In genomic region chr14:95515523-95516517, GRCh38 we compare ENCODE assay signal across 1 cellular context.
TF ChIP-seq lines count a peak whose summit lies in the region.

No MANE protein-coding gene starts in this region.

TF ChIP-seq in HepG2, 621 proteins besides CTCF, POLR2A, EP300 and RAD21 (continued from another document and continues in another):
- TF ChIP-seq KIAA2018 (CRISPR knock-in tag; IDR thresholded peaks at IDR 0.05; ENCODE audit: borderline replicate concordance), result no peak
- no peak for TF ChIP-seq RORA (CRISPR knock-in tag; IDR thresholded peaks at IDR 0.05)
- no peak for TF ChIP-seq ZNF513 (CRISPR knock-in tag; conservative IDR thresholded peaks at IDR 0.05)
- TF ChIP-seq ZNF816 (CRISPR knock-in tag; IDR thresholded peaks at IDR 0.05; ENCODE audit: borderline replicate concordance), result no peak
- peak; percentile 36; the same call in 1 of the 2 replicates for TF ChIP-seq ZBTB43 (CRISPR knock-in tag; conservative IDR thresholded peaks at IDR 0.05)
- no peak for TF ChIP-seq GZF1 (CRISPR knock-in tag; IDR thresholded peaks at IDR 0.05)
- TF ChIP-seq ZNF784 (CRISPR knock-in tag; IDR thresholded peaks at IDR 0.05; ENCODE audit: borderline replicate concordance), result no peak
- no peak for TF ChIP-seq TIGD3 (CRISPR knock-in tag; IDR thresholded peaks at IDR 0.05; ENCODE audit: borderline replicate concordance)
- TF ChIP-seq REL (CRISPR knock-in tag; conservative IDR thresholded peaks at IDR 0.05), result no peak
- TF ChIP-seq SOX5 (CRISPR knock-in tag; IDR thresholded peaks at IDR 0.05; ENCODE audit: borderline replicate concordance), result no peak
- TF ChIP-seq MAX (IDR thresholded peaks at IDR 0.05), result no peak; the same call in 1 of the 2 replicates
- TF ChIP-seq GATA4 (IDR thresholded peaks at IDR 0.05; ENCODE audit: borderline replicate concordance, low read depth), result no peak
- TF ChIP-seq ZNF143 (CRISPR knock-in tag; IDR thresholded peaks at IDR 0.05), result no peak
- no peak for TF ChIP-seq STAT6 (CRISPR knock-in tag; IDR thresholded peaks at IDR 0.05; ENCODE audit: borderline replicate concordance)
- no peak for TF ChIP-seq GFI1 (CRISPR knock-in tag; IDR thresholded peaks at IDR 0.05; ENCODE audit: borderline replicate concordance)
- TF ChIP-seq ZNF772 (CRISPR knock-in tag; IDR thresholded peaks at IDR 0.05), result no peak
- no peak for TF ChIP-seq ZNF101 (CRISPR knock-in tag; IDR thresholded peaks at IDR 0.05; ENCODE audit: borderline replicate concordance, low read depth)
- TF ChIP-seq HNRNPLL (IDR thresholded peaks at IDR 0.05; ENCODE audit: low read depth, low read length, poor library complexity, severe bottlenecking), result no peak
- no peak for TF ChIP-seq CAMTA2 (CRISPR knock-in tag; IDR thresholded peaks at IDR 0.05; ENCODE audit: borderline replicate concordance)
- TF ChIP-seq ZNF703 (CRISPR knock-in tag; IDR thresholded peaks at IDR 0.05; ENCODE audit: borderline replicate concordance), result no peak
- no peak for TF ChIP-seq ZNF7 (CRISPR knock-in tag; IDR thresholded peaks at IDR 0.05)
- no peak for TF ChIP-seq PCBP2 (optimal IDR thresholded peaks at IDR 0.05; ENCODE audit: low read depth, low read length, poor library complexity, severe bottlenecking)
- TF ChIP-seq MBNL3 (CRISPR knock-in tag; conservative IDR thresholded peaks at IDR 0.05), result no peak
- TF ChIP-seq NR0B2 (CRISPR knock-in tag; IDR thresholded peaks at IDR 0.05), result 0 out of 2 replicates have a peak, but pooled peaks have one; percentile 8
- TF ChIP-seq ZNF530 (CRISPR knock-in tag; IDR thresholded peaks at IDR 0.05; ENCODE audit: low read depth), result no peak
- no peak; the same call in 1 of the 2 replicates for TF ChIP-seq ZNF451 (CRISPR knock-in tag; IDR thresholded peaks at IDR 0.05)
- 0 out of 2 replicates have a peak, but pooled peaks have one; percentile 21 for TF ChIP-seq HOXA5 (CRISPR knock-in tag; IDR thresholded peaks at IDR 0.05)
- TF ChIP-seq TCF12 (IDR thresholded peaks at IDR 0.05), result no peak
- peak; percentile 47; the same call in 1 of the 2 replicates for TF ChIP-seq TCF12 (CRISPR knock-in tag; IDR thresholded peaks at IDR 0.05)
- TF ChIP-seq ZNF224 (CRISPR knock-in tag; IDR thresholded peaks at IDR 0.05), result no peak
- TF ChIP-seq ZNF891 (CRISPR knock-in tag; IDR thresholded peaks at IDR 0.05), result no peak; the same call in 1 of the 2 replicates
- TF ChIP-seq ERF (CRISPR knock-in tag; IDR thresholded peaks at IDR 0.05), result 0 out of 2 replicates have a peak, but pooled peaks have one; percentile 8
- TF ChIP-seq TEF (CRISPR knock-in tag; IDR thresholded peaks at IDR 0.05), result no peak
- TF ChIP-seq KDM5A (IDR thresholded peaks at IDR 0.05; ENCODE audit: borderline replicate concordance, low read length), result no peak
- TF ChIP-seq AGO2 (optimal IDR thresholded peaks at IDR 0.05; ENCODE audit: low read depth, low read length), result no peak
- no peak for TF ChIP-seq ZNF556 (CRISPR knock-in tag; IDR thresholded peaks at IDR 0.05; ENCODE audit: borderline replicate concordance)
- TF ChIP-seq TOE1 (CRISPR knock-in tag; IDR thresholded peaks at IDR 0.05), result no peak
- no peak for TF ChIP-seq ZBTB10 (CRISPR knock-in tag; IDR thresholded peaks at IDR 0.05; ENCODE audit: borderline replicate concordance)
- TF ChIP-seq ZNF414 (CRISPR knock-in tag; IDR thresholded peaks at IDR 0.05), result peak; percentile 38; the same call in 1 of the 2 replicates
